Comparison of ENCODE assay signal across 10 cellular contexts in genomic region chr11:106152013-106152412, GRCh38.
DNase-seq lines count a peak whose midpoint lies in the region; ATAC-seq and TF ChIP-seq lines count a peak whose summit lies in the region.
"Had no signal": no experiment of that assay in that cellular context is flagged by ENCODE, and none has a peak within 500 bp of the region (broad histone marks: within the 10 kb centered on the region; RNA-seq: fewer than 3 reads in every experiment).

No MANE protein-coding gene starts in this region.

- WGBS in stomach, 5 donors = 5 to 37% (median 17%) methylated on average over 2 of the region's 2 CpGs
- 31% methylated on average over 2 of the region's 2 CpGs for WGBS in esophagus muscularis mucosa

- no peak overlapping the region for H3K27ac ChIP-seq in stomach
- H3K27ac ChIP-seq in esophagus muscularis mucosa (replicated peaks in 1 of 4) = no peak overlapping the region
- H3K27ac ChIP-seq: SK-N-MC had no signal

- intact Hi-C loops in stomach (cut with DNase I; ENCODE audit: low total_unique reads) (no loop called here), esophagus muscularis mucosa (cut with DNase I) (no loop called here)

- DNase-seq in HS-5 (ENCODE audit: low read depth) (peak; percentile 30), SW480 (ENCODE audit: low spot score) (peak; percentile 10), fibroblast of the aortic adventitia (ENCODE audit: low read depth) (peak; percentile 28), stomach (peak; percentile 29), esophagus muscularis mucosa (ENCODE audit: extremely low spot score) (no peak), COLO829 (ENCODE audit: low spot score) (no peak)
- DNase-seq: activated CD4-positive, alpha-beta T cell treated with anti-CD3 and anti-CD28 coated beads, Interleukin-2, amount 50 U/mL, for 4 hours; stimulated activated CD4-positive, alpha-beta T cell treated with anti-CD3 and anti-CD28 coated beads, Interleukin-1b, Interleukin-23, amount 100 ng/mL, for 48 hours had no signal

- TF ChIP-seq CTCF in fibroblast of the aortic adventitia (IDR thresholded peaks at IDR 0.05; ENCODE audit: insufficient read depth, low read length) (no peak), stomach (IDR thresholded peaks at IDR 0.05) (no peak), esophagus muscularis mucosa (IDR thresholded peaks at IDR 0.05) (no peak)

- no peaks in the 10 kb centered on the region for H3K27me3 ChIP-seq in stomach
- H3K27me3 ChIP-seq in esophagus muscularis mucosa = no peaks in the 10 kb centered on the region

- TF ChIP-seq POLR2A in stomach (IDR thresholded peaks at IDR 0.05) (no peak), esophagus muscularis mucosa (IDR thresholded peaks at IDR 0.05; ENCODE audit: low read depth) (no peak)

- H3K4me3 ChIP-seq in fibroblast of the aortic adventitia (ENCODE audit: low read depth, low read length) (no peak overlapping the region), stomach (no peak overlapping the region), esophagus muscularis mucosa (no peak overlapping the region)
- H3K4me3 ChIP-seq: SK-N-MC had no signal

- H3K36me3 ChIP-seq in stomach (no peaks in the 10 kb centered on the region), esophagus muscularis mucosa (no peaks in the 10 kb centered on the region)

- peaks cover 0 to under 1% (median 0%) of the 10 kb centered on the region in 4 donors for H3K9me3 ChIP-seq in stomach
- no peaks in the 10 kb centered on the region for H3K9me3 ChIP-seq in esophagus muscularis mucosa

- H3K4me1 ChIP-seq in stomach (peaks cover 0 to 9% (median 4%) of the 10 kb centered on the region in 4 donors), esophagus muscularis mucosa (peaks cover 0 to 9% (median 1%) of the 10 kb centered on the region in 4 donors)

- TF ChIP-seq EP300 in stomach (IDR thresholded peaks at IDR 0.05) (no peak), esophagus muscularis mucosa (IDR thresholded peaks at IDR 0.05) (no peak)

- ATAC-seq in HG03460 (IDR thresholded peaks at IDR 0.05; ENCODE audit: unreplicated experiment) = no peak

Comparison
In these comparisons a context has a peak if more than half of its experiments do, and no peak if none do; other contexts are left out.
1. DNase-seq: peak in HS-5 (single experiment), SW480 (single experiment), fibroblast of the aortic adventitia (single experiment) and stomach (single experiment); none in esophagus muscularis mucosa (single experiment) and COLO829 (single experiment).